ENCODE assay signal across 26 cellular contexts in genomic region chr1:114209971-114210370, GRCh38. TPM values are rescaled to one million over a fixed set of nuclear protein-coding genes. Genes with fewer than 3 reads are reported as not detected.
"Had no signal": no experiment of that assay in that cellular context is flagged by ENCODE, and none has a peak within 500 bp of the region (broad histone marks: within the 10 kb centered on the region; RNA-seq: fewer than 3 reads in every experiment).

No MANE protein-coding gene starts in this region.

- DNase-seq: activated CD4-positive, alpha-beta memory T cell treated with anti-CD3 and anti-CD28 coated beads, Interleukin-2, amount 10 ng/mL, durations not matched to agents 7 days and 5 days; activated CD4-positive, alpha-beta T cell treated with anti-CD3 and anti-CD28 coated beads for 36 hours; activated CD4-positive, alpha-beta T cell treated with anti-CD3 and anti-CD28 coated beads, Interleukin-2, amount 50 U/mL, for 1 hour; activated effector memory CD4-positive, alpha-beta T cell treated with Interleukin-2 at 50 U/mL for 16 hours; activated naive CD4-positive, alpha-beta T cell; activated T-cell treated with anti-CD3 and anti-CD28 coated beads, Interleukin-2, amount 50 U/mL, for 24 hours; aorta; central memory CD4-positive, alpha-beta T cell; Kasumi-1; NCI-H1105 treated with DMSO at 0.1 percent for 48 hours; NCI-H1436 treated with DMSO at 0.1 percent for 48 hours; NCI-H1930; NCI-H524 treated with DMSO at 0.1 percent for 48 hours; NCI-H748 treated with DMSO at 0.1 percent for 48 hours; NK-92 treated with Interleukin-12 subunit alpha and Interleukin-12 subunit beta, amount 100 ng/mL, for 24 hours; OCI-M1; RPMI8226; SJCRH30; SW 1271; WERI-Rb-1 had no signal

- ATAC-seq: activated CD4-positive, alpha-beta T cell treated with anti-CD3 and anti-CD28 coated beads for 36 hours; K562; Panc1; Right ventricle myocardium inferior; SK-N-SH treated with all-trans-retinoic acid at 6 μM for 48 hours had no signal

RNA-seq across cellular contexts. Expression of gene SYT6, which starts 56.3 kb away (rescaled TPM):
- total RNA-seq: activated CD4-positive, alpha-beta memory T cell treated with anti-CD3 and anti-CD28 coated beads, Interleukin-2, amount 10 ng/mL, durations not matched to agents 7 days and 5 days; activated CD4-positive, alpha-beta T cell treated with anti-CD3 and anti-CD28 coated beads for 36 hours; activated T-helper 1 cell treated with anti-CD3 and anti-CD28 coated beads, Interleukin-12 subunit alpha, Interleukin-12 subunit beta, Interleukin-2, Interleukin-4 antibody, amounts not matched to agents 30 ng/mL and 10 ng/mL and 1 ng/mL, durations not matched to agents 14 hours and 24 hours and 36 hours; bronchial epithelial cell; K562; Right ventricle myocardium inferior had no signal
